Comparison of ENCODE assay signal across 14 cellular contexts in genomic region chr9:134735441-134736175, GRCh38.
DNase-seq lines count a peak whose midpoint lies in the region; ATAC-seq and TF ChIP-seq lines count a peak whose summit lies in the region.
"Had no signal": no experiment of that assay in that cellular context is flagged by ENCODE, and none has a peak within 500 bp of the region (broad histone marks: within the 10 kb centered on the region; RNA-seq: fewer than 3 reads in every experiment).

No MANE protein-coding gene starts in this region.

- no peak for TF ChIP-seq POLR2A in upper lobe of left lung (IDR thresholded peaks at IDR 0.05)

- H3K4me3 Mint-ChIP-seq in osteocyte (ENCODE audit: unreplicated experiment): no peak overlapping the region
- H3K4me3 Mint-ChIP-seq: mesothelial cell of epicardium had no signal

- H3K27me3 Mint-ChIP-seq in osteocyte (ENCODE audit: unreplicated experiment): no peaks in the 10 kb centered on the region

- DNase-seq in DMS 273 (lab: John Stamatoyannopoulos, UW; ENCODE audit: unreplicated experiment): peak; percentile 48
- DNase-seq in DMS 273 treated with DMSO at 0.1 percent for 48 hours (lab: John Stamatoyannopoulos, UW): no peak
- peak; percentile 95 for DNase-seq in fibroblast of villous mesenchyme (ENCODE audit: low read depth)
- DNase-seq in osteocyte (ENCODE audit: extremely low spot score, unreplicated experiment): no peak
- DNase-seq in upper lobe of left lung: peak; percentile 37 to 61
- DNase-seq in NOMO-1 (lab: John Stamatoyannopoulos, UW; ENCODE audit: unreplicated experiment in 2 of 2): no peak
- DNase-seq: activated CD4-positive, alpha-beta T cell treated with anti-CD3 and anti-CD28 coated beads, Interleukin-2, amount 50 U/mL, for 4 hours; NCI-H226; T1000 had no signal

- ATAC-seq in upper lobe of left lung (ENCODE audit: low FRiP score in 2 of 2) (peak in 1 of 2 donors; percentile 73), HG03135 (IDR thresholded peaks at IDR 0.05; ENCODE audit: unreplicated experiment) (no peak), HG03354 (IDR thresholded peaks at IDR 0.05; ENCODE audit: poor library complexity, severe bottlenecking, unreplicated experiment) (no peak)

- no peaks in the 10 kb centered on the region for H3K36me3 ChIP-seq in upper lobe of left lung

- H3K27ac ChIP-seq in upper lobe of left lung: peak overlapping the region; percentile 10 to 73 (median 20)
- H3K27ac ChIP-seq: 22Rv1 had no signal

- no peaks in the 10 kb centered on the region for H3K9me3 Mint-ChIP-seq in osteocyte (ENCODE audit: unreplicated experiment)
- H3K9me3 Mint-ChIP-seq: activated T-helper 2 cell treated with anti-CD3 and anti-CD28 coated beads, Interferon-gamma antibody, Interleukin-2, Interleukin-4, amounts not matched to agents 10 μg/mL and 5 μg/mL and 100 μg/mL, durations not matched to agents 14 hours and 24 hours and 36 hours; mesothelial cell of epicardium had no signal

- H3K9me3 ChIP-seq in upper lobe of left lung: no peaks in the 10 kb centered on the region

- H3K27ac Mint-ChIP-seq in osteocyte (ENCODE audit: unreplicated experiment): peak overlapping the region; percentile 73
- H3K27ac Mint-ChIP-seq: activated T-helper 2 cell treated with anti-CD3 and anti-CD28 coated beads, Interferon-gamma antibody, Interleukin-2, Interleukin-4, amounts not matched to agents 10 μg/mL and 5 μg/mL and 100 μg/mL, durations not matched to agents 14 hours and 24 hours and 36 hours had no signal

- peaks cover 10 to 25% (median 13%) of the 10 kb centered on the region in 4 donors for H3K4me1 ChIP-seq in upper lobe of left lung

- peaks cover 45% of the 10 kb centered on the region for H3K4me1 Mint-ChIP-seq in osteocyte (ENCODE audit: unreplicated experiment)

- WGBS in upper lobe of left lung, 2 donors: 75 to 78% methylated on average over 18 to 20 of the region's 20 CpGs

- H3K4me3 ChIP-seq in fibroblast of villous mesenchyme (ENCODE audit: low read depth, low read length): no peak overlapping the region
- H3K4me3 ChIP-seq in upper lobe of left lung: no peak overlapping the region

- TF ChIP-seq CTCF in fibroblast of villous mesenchyme (IDR thresholded peaks at IDR 0.05; ENCODE audit: insufficient read depth, low read depth, low read length) (no peak), osteocyte (IDR thresholded peaks at IDR 0.05) (no peak), upper lobe of left lung (IDR thresholded peaks at IDR 0.05) (no peak)

- peaks cover 32% of the 10 kb centered on the region for H3K36me3 Mint-ChIP-seq in osteocyte (ENCODE audit: unreplicated experiment)

- H3K27me3 ChIP-seq in upper lobe of left lung: no peaks in the 10 kb centered on the region

- no peak for TF ChIP-seq EP300 in upper lobe of left lung (IDR thresholded peaks at IDR 0.05)

Comparison
In these comparisons a context has a peak if more than half of its experiments do, and no peak if none do; other contexts are left out.
1. DNase-seq: peak in DMS 273 (single experiment), fibroblast of villous mesenchyme (single experiment) and upper lobe of left lung (2 of 2); none in DMS 273 treated with DMSO at 0.1 percent for 48 hours (single experiment), osteocyte (single experiment) and NOMO-1 (0 of 2).